Comparison of ENCODE assay signal across 24 cellular contexts in genomic region chr5:108184940-108185339, GRCh38.
"Had no signal": no experiment of that assay in that cellular context is flagged by ENCODE, and none has a peak within 500 bp of the region (broad histone marks: within the 10 kb centered on the region; RNA-seq: fewer than 3 reads in every experiment).

No MANE protein-coding gene starts in this region.

- H3K27ac ChIP-seq: neural progenitor cell, ovary, parathyroid adenoma, psoas muscle, right lobe of liver, sigmoid colon, stomach, thoracic aorta, thyroid gland, tibial nerve, upper lobe of right lung, uterus had no signal

- H3K79me2 ChIP-seq: parathyroid adenoma had no signal

- DNase-seq: natural killer cell; occipital lobe; ovary; posterior cingulate gyrus; psoas muscle; right cardiac atrium; right lobe of liver; sigmoid colon; small intestine; stimulated activated CD4-positive, alpha-beta T cell treated with anti-CD3 and anti-CD28 coated beads, Interleukin-15, amount 100 ng/mL, for 24 hours; stimulated activated CD4-positive, alpha-beta T cell treated with anti-CD3 and anti-CD28 coated beads, Interleukin-2, amount 100 ng/mL, for 24 hours; stimulated activated CD4-positive, alpha-beta T cell treated with anti-CD3 and anti-CD28 coated beads, Interleukin-2, amount 100 ng/mL, for 48 hours; stimulated activated CD4-positive, alpha-beta T cell treated with anti-CD3 and anti-CD28 coated beads, Interleukin-4, amount 100 ng/mL, for 24 hours; stimulated activated naive B cell treated with anti-CD40 and anti-IgM and Interleukin-4, amounts not matched to agents 10 μg/mL and 1 μg/mL and 100 μg/mL, for 72 hours; stimulated activated naive CD4-positive, alpha-beta T cell treated with Interleukin-2 at 50 U/mL for 16 hours; stomach; thyroid gland; upper lobe of right lung; uterus had no signal

- H3K9ac ChIP-seq: neural progenitor cell, parathyroid adenoma had no signal

- FAIRE-seq: small intestine had no signal

- H3K27me3 ChIP-seq: neural progenitor cell, ovary, right lobe of liver, sigmoid colon, stomach, thyroid gland, tibial nerve, upper lobe of right lung, uterus had no signal

- H3K4me2 ChIP-seq: neural progenitor cell had no signal

- H3K4me3 ChIP-seq: neural progenitor cell, ovary, psoas muscle, right lobe of liver, sigmoid colon, stomach, thoracic aorta, thyroid gland, tibial nerve, upper lobe of right lung, uterus had no signal

- H2AFZ ChIP-seq: neural progenitor cell, parathyroid adenoma had no signal

- H3K4me1 ChIP-seq: neural progenitor cell, parathyroid adenoma, psoas muscle, right lobe of liver, sigmoid colon, stomach, thyroid gland, tibial nerve, upper lobe of right lung, uterus had no signal

- H3K9me3 ChIP-seq: ovary, psoas muscle, right lobe of liver, sigmoid colon, stomach, thoracic aorta, thyroid gland, tibial nerve, upper lobe of right lung, uterus had no signal

- H3K36me3 ChIP-seq: neural progenitor cell, ovary, right lobe of liver, thoracic aorta, thyroid gland, upper lobe of right lung, uterus had no signal

- ATAC-seq: natural killer cell; psoas muscle; right cardiac atrium; right lobe of liver; stimulated activated effector memory CD8-positive, alpha-beta T cell treated with anti-CD3 and anti-CD28 coated beads, Interleukin-12 subunit alpha, Interleukin-12 subunit beta, amount 100 ng/mL, for 72 hours; stimulated activated naive B cell treated with anti-CD40 and anti-IgM and Interleukin-4, amounts not matched to agents 10 μg/mL and 1 μg/mL and 100 μg/mL, for 72 hours; upper lobe of right lung had no signal
